Comparison of ENCODE assay signal across 11 cellular contexts in genomic region chr11:60891103-60891741, GRCh38. TPM values are rescaled to one million over a fixed set of nuclear protein-coding genes. Genes with fewer than 3 reads are reported as not detected.
DNase-seq lines count a peak whose midpoint lies in the region; ATAC-seq, FAIRE-seq and TF ChIP-seq lines count a peak whose summit lies in the region.
"Had no signal": no experiment of that assay in that cellular context is flagged by ENCODE, and none has a peak within 500 bp of the region (broad histone marks: within the 10 kb centered on the region; RNA-seq: fewer than 3 reads in every experiment).

No MANE protein-coding gene starts in this region.

- no peak overlapping the region for H3K4me2 ChIP-seq in osteoblast (ENCODE audit: insufficient read depth, low read length)
- H3K4me2 ChIP-seq: BLaER1 treated with 17β-estradiol and CSF1 and Interleukin-3, amounts not matched to agents 10 nM and 100 nM had no signal

- H4K20me1 ChIP-seq in osteoblast (ENCODE audit: insufficient read depth, low read length), result no peaks in the 10 kb centered on the region

- CTCF ChIA-PET in WTC11 (lab: Charles Lee), result interaction anchor here (0.7 to 5.4 kb wide), 3 partner anchors 8 to 128 kb away, joined by 3 to 277 read pairs (median 64); no protein-coding TSS in a partner anchor
- CTCF ChIA-PET in activated CD8-positive, alpha-beta T cell treated with anti-CD3 and anti-CD28 coated beads, Interleukin-2, amount 10 ng/mL, durations not matched to agents 7 days and 5 days (lab: Charles Lee), result interaction anchor here (0.6 to 12.9 kb wide), 5 partner anchors 7 to 107 kb away, joined by 3 to 610 read pairs (median 61); partner anchors contain the start of genes CCDC86 and ZP1

- peak in 73 of 76 experiments; percentile 19 to 85 (median 65) for DNase-seq in HUDEP-2 (lab: John Stamatoyannopoulos, UW; ENCODE audit: unreplicated experiment in 76 of 76)
- DNase-seq in WTC11 (ENCODE audit: low spot score), result no peak
- DNase-seq in iris pigment epithelial cell (ENCODE audit: low read depth), result peak; percentile 67
- DNase-seq in osteoblast (ENCODE audit: insufficient read length, low spot score, missing footprints), result no peak
- DNase-seq in H54 (ENCODE audit: insufficient read length, low spot score), result no peak
- no peak for DNase-seq in activated CD8-positive, alpha-beta T cell treated with anti-CD3 and anti-CD28 coated beads, Interleukin-2, amount 10 ng/mL, durations not matched to agents 7 days and 5 days
- DNase-seq: activated CD4-positive, alpha-beta T cell treated with anti-CD3 and anti-CD28 coated beads for 4 hours; GM23248 had no signal

- H3K36me3 ChIP-seq in osteoblast (ENCODE audit: insufficient read depth, low read length), result peaks cover 38% of the 10 kb centered on the region

- no peaks in the 10 kb centered on the region for H3K27me3 ChIP-seq in osteoblast (ENCODE audit: insufficient read depth, low read length)
- H3K27me3 ChIP-seq: BLaER1 treated with 17β-estradiol and CSF1 and Interleukin-3, amounts not matched to agents 10 nM and 100 nM had no signal

- H3K27ac ChIP-seq in osteoblast (ENCODE audit: low read depth, low read length), result no peak overlapping the region
- H3K27ac ChIP-seq: BLaER1 treated with 17β-estradiol and CSF1 and Interleukin-3, amounts not matched to agents 10 nM and 100 nM; GM23248; SK-N-MC had no signal

- no peak for TF ChIP-seq CTCF in WTC11 (IDR thresholded peaks at IDR 0.05)
- TF ChIP-seq CTCF in osteoblast (IDR thresholded peaks at IDR 0.05; ENCODE audit: extremely low read depth, low read depth, low read length), result no peak

- no peaks in the 10 kb centered on the region for H3K9me3 Mint-ChIP-seq in WTC11
- H3K9me3 Mint-ChIP-seq in activated CD8-positive, alpha-beta T cell treated with anti-CD3 and anti-CD28 coated beads, Interleukin-2, amount 10 ng/mL, durations not matched to agents 7 days and 5 days (ENCODE audit: insufficient read depth), result no peaks in the 10 kb centered on the region
- H3K9me3 Mint-ChIP-seq: activated T-helper 1 cell treated with anti-CD3 and anti-CD28 coated beads, Interleukin-12 subunit alpha, Interleukin-12 subunit beta, Interleukin-2, Interleukin-4 antibody, amounts not matched to agents 30 ng/mL and 10 ng/mL and 1 ng/mL, durations not matched to agents 14 hours and 24 hours and 36 hours had no signal

- no peaks in the 10 kb centered on the region for H3K4me1 Mint-ChIP-seq in WTC11
- H3K4me1 Mint-ChIP-seq in activated CD8-positive, alpha-beta T cell treated with anti-CD3 and anti-CD28 coated beads, Interleukin-2, amount 10 ng/mL, durations not matched to agents 7 days and 5 days (ENCODE audit: low read depth), result peaks cover 6% of the 10 kb centered on the region

- no peak overlapping the region for H3K4me3 Mint-ChIP-seq in WTC11
- H3K4me3 Mint-ChIP-seq in activated CD8-positive, alpha-beta T cell treated with anti-CD3 and anti-CD28 coated beads, Interleukin-2, amount 10 ng/mL, durations not matched to agents 7 days and 5 days, result no peak overlapping the region
- H3K4me3 Mint-ChIP-seq: activated T-helper 1 cell treated with anti-CD3 and anti-CD28 coated beads, Interleukin-12 subunit alpha, Interleukin-12 subunit beta, Interleukin-2, Interleukin-4 antibody, amounts not matched to agents 30 ng/mL and 10 ng/mL and 1 ng/mL, durations not matched to agents 14 hours and 24 hours and 36 hours had no signal

- no peak overlapping the region for H3K4me3 ChIP-seq in osteoblast (ENCODE audit: insufficient read depth, low read length)
- H3K4me3 ChIP-seq: BLaER1 treated with 17β-estradiol and CSF1 and Interleukin-3, amounts not matched to agents 10 nM and 100 nM; GM23248; SK-N-MC had no signal

- no peak for FAIRE-seq in H54 (lab: Jason Lieb, UNC)

- no peaks in the 10 kb centered on the region for H3K4me1 ChIP-seq in osteoblast (ENCODE audit: insufficient read depth, low read length)

- H3K9me3 ChIP-seq in osteoblast (ENCODE audit: low read depth, low read length), result no peaks in the 10 kb centered on the region
- H3K9me3 ChIP-seq: BLaER1 treated with 17β-estradiol and CSF1 and Interleukin-3, amounts not matched to agents 10 nM and 100 nM had no signal

- H3K79me2 ChIP-seq in osteoblast (ENCODE audit: insufficient read depth, low read length), result no peaks in the 10 kb centered on the region

- POLR2A ChIA-PET in WTC11 (lab: Charles Lee), result no interaction called here
- POLR2A ChIA-PET in activated CD8-positive, alpha-beta T cell treated with anti-CD3 and anti-CD28 coated beads, Interleukin-2, amount 10 ng/mL, durations not matched to agents 7 days and 5 days (lab: Charles Lee), result interaction anchor here (1.2 kb wide), 1 partner anchor 14 kb away, joined by 5 read pairs; no protein-coding TSS in a partner anchor

- H3K27me3 Mint-ChIP-seq in WTC11 (ENCODE audit: low read depth), result no peaks in the 10 kb centered on the region
- no peaks in the 10 kb centered on the region for H3K27me3 Mint-ChIP-seq in activated CD8-positive, alpha-beta T cell treated with anti-CD3 and anti-CD28 coated beads, Interleukin-2, amount 10 ng/mL, durations not matched to agents 7 days and 5 days (ENCODE audit: low read depth)

- peak overlapping the region; percentile 41; the same call in 1 of the 2 replicates for H3K27ac Mint-ChIP-seq in WTC11
- H3K27ac Mint-ChIP-seq in activated CD8-positive, alpha-beta T cell treated with anti-CD3 and anti-CD28 coated beads, Interleukin-2, amount 10 ng/mL, durations not matched to agents 7 days and 5 days, result no peak overlapping the region
- H3K27ac Mint-ChIP-seq: activated T-helper 1 cell treated with anti-CD3 and anti-CD28 coated beads, Interleukin-12 subunit alpha, Interleukin-12 subunit beta, Interleukin-2, Interleukin-4 antibody, amounts not matched to agents 30 ng/mL and 10 ng/mL and 1 ng/mL, durations not matched to agents 14 hours and 24 hours and 36 hours had no signal

- peaks cover 35% of the 10 kb centered on the region for H3K36me3 Mint-ChIP-seq in WTC11
- H3K36me3 Mint-ChIP-seq in activated CD8-positive, alpha-beta T cell treated with anti-CD3 and anti-CD28 coated beads, Interleukin-2, amount 10 ng/mL, durations not matched to agents 7 days and 5 days (ENCODE audit: low read depth), result peaks cover 42% of the 10 kb centered on the region

- no peak for ATAC-seq in WTC11
- no peak for ATAC-seq in activated CD8-positive, alpha-beta T cell treated with anti-CD3 and anti-CD28 coated beads, Interleukin-2, amount 10 ng/mL, durations not matched to agents 7 days and 5 days

- H2AFZ ChIP-seq in osteoblast (ENCODE audit: low read length), result no peak overlapping the region
- H2AFZ ChIP-seq: GM23248 had no signal

- TF ChIP-seq POLR2A in H54 (IDR thresholded peaks at IDR 0.05; ENCODE audit: low read depth, low read length), result no peak

TF ChIP-seq in WTC11, 78 proteins besides CTCF, POLR2A, EP300 and RAD21 (continues in another document):
- TF ChIP-seq NFYB (CRISPR knock-in tag; conservative IDR thresholded peaks at IDR 0.05; ENCODE audit: low read depth) (no peak), OVOL2 (CRISPR knock-in tag; IDR thresholded peaks at IDR 0.05; ENCODE audit: borderline replicate concordance) (no peak), CDX4 (CRISPR knock-in tag; IDR thresholded peaks at IDR 0.05; ENCODE audit: borderline replicate concordance) (no peak), STAT6 (CRISPR knock-in tag; conservative IDR thresholded peaks at IDR 0.05; ENCODE audit: low read depth) (no peak), SMAD3 (CRISPR knock-in tag; IDR thresholded peaks at IDR 0.05; ENCODE audit: borderline replicate concordance) (no peak), ELF4 (CRISPR knock-in tag; IDR thresholded peaks at IDR 0.05; ENCODE audit: low read depth) (no peak)

RNA-seq across cellular contexts. Expression of gene PRPF19, which starts 15.2 kb away (rescaled TPM):
- total RNA-seq in WTC11 (2021) (103 to 116 TPM (median 105 TPM) in 3 replicates), osteoblast (39.8 and 46.0 TPM in 2 replicates)
- total RNA-seq in activated CD8-positive, alpha-beta T cell treated with anti-CD3 and anti-CD28 coated beads, Interleukin-2, amount 10 ng/mL, durations not matched to agents 7 days and 5 days, result 100 to 1,000 TPM; 161 TPM

RNA-seq across cellular contexts. Expression of gene TMEM109, which starts 22.7 kb away (rescaled TPM):
- total RNA-seq in WTC11 (2021) (24.1 to 26.8 TPM (median 25.1 TPM) in 3 replicates), osteoblast (36.6 and 38.6 TPM in 2 replicates)
- total RNA-seq in activated CD8-positive, alpha-beta T cell treated with anti-CD3 and anti-CD28 coated beads, Interleukin-2, amount 10 ng/mL, durations not matched to agents 7 days and 5 days, result 100 to 1,000 TPM; 136 to 139 TPM

RNA-seq across cellular contexts. Expression of gene ZP1, which starts 23.9 kb away (rescaled TPM):
- total RNA-seq in WTC11 (2021), result not detected in 3 replicates
- under 0.01 and 0.36 TPM in 2 replicates for total RNA-seq in osteoblast
- total RNA-seq in activated CD8-positive, alpha-beta T cell treated with anti-CD3 and anti-CD28 coated beads, Interleukin-2, amount 10 ng/mL, durations not matched to agents 7 days and 5 days, result under 1 TPM in 1 of 2 experiments, not detected in 1; 0.34 TPM
- total RNA-seq: activated T-helper 1 cell treated with anti-CD3 and anti-CD28 coated beads, Interleukin-12 subunit alpha, Interleukin-12 subunit beta, Interleukin-2, Interleukin-4 antibody, amounts not matched to agents 30 ng/mL and 10 ng/mL and 1 ng/mL, durations not matched to agents 14 hours and 24 hours and 36 hours had no signal

RNA-seq across cellular contexts. Expression of gene TMEM132A, which starts 33.0 kb away (rescaled TPM):
- total RNA-seq in WTC11 (2021), result 110 to 114 TPM (median 114 TPM) in 3 replicates
- total RNA-seq in osteoblast, result 12.1 and 19.5 TPM in 2 replicates
- under 1 TPM; 0.37 to 0.47 TPM for total RNA-seq in activated CD8-positive, alpha-beta T cell treated with anti-CD3 and anti-CD28 coated beads, Interleukin-2, amount 10 ng/mL, durations not matched to agents 7 days and 5 days

RNA-seq across cellular contexts. Expression of gene PTGDR2, which starts 35.5 kb away (rescaled TPM):
- total RNA-seq in WTC11 (2021) (0.07 to 0.14 TPM (median 0.14 TPM) in 3 replicates), osteoblast (not detected in 2 replicates)
- total RNA-seq in activated CD8-positive, alpha-beta T cell treated with anti-CD3 and anti-CD28 coated beads, Interleukin-2, amount 10 ng/mL, durations not matched to agents 7 days and 5 days, result 1 to 10 TPM; 3.3 to 3.4 TPM
- total RNA-seq: GM23248 had no signal

Comparison
In these comparisons a context has a peak if more than half of its experiments do, and no peak if none do; other contexts are left out.
1. DNase-seq: peak in HUDEP-2 (73 of 76) and iris pigment epithelial cell (single experiment); none in WTC11 (single experiment), osteoblast (single experiment), H54 (single experiment) and activated CD8-positive, alpha-beta T cell treated with anti-CD3 and anti-CD28 coated beads, Interleukin-2, amount 10 ng/mL, durations not matched to agents 7 days and 5 days (single experiment).